Comparison of ENCODE assay signal across 11 cellular contexts in the genomic region with DNA sequence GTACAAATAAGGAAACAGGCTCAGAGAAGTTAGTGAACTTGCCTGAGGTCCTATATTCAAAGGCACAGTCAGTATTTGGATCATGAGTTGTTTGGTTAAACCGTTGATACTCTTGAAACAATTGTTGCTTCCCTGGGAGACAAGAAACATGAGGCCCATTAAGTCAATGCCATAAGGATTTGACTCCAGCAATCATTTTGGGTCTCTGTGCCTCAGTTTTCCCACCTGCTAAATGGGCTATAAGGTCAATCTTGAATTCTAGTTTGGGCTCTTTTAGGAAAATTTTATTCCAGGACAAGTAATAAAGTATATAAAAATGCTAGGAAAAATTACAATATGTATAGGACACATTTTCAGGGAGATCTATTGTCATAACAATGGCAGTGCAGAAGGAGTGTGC.
"Had no signal": no experiment of that assay in that cellular context is flagged by ENCODE, and none has a peak within 500 bp of the region (broad histone marks: within the 10 kb centered on the region; RNA-seq: fewer than 3 reads in every experiment).

No MANE protein-coding gene starts in this region.

- H3K4me2 ChIP-seq: GM23338 had no signal

- H3K9me3 ChIP-seq: HAP-1 had no signal

- H3K9me3 Mint-ChIP-seq: HFFc6 had no signal

- H3K27ac ChIP-seq: GM23248 had no signal

- FAIRE-seq: H1, H54 had no signal

- H3K4me3 ChIP-seq: GM23248, GM23338, HAP-1 had no signal

- ATAC-seq: GM23338, HCT116 had no signal

- H3K4me1 Mint-ChIP-seq: GM23338, H9 had no signal

- H3K36me3 ChIP-seq: HAP-1 had no signal

- H3K9ac ChIP-seq: GM23248 had no signal

- H3K4me3 Mint-ChIP-seq: GM23338, H9, HFFc6 had no signal

- H3K27ac Mint-ChIP-seq: GM23338, H9, HFFc6 had no signal

- DNase-seq: GM23248, GOT3, H7, H9, HCEC 1CT, HFFc6 had no signal

- H3K4me1 ChIP-seq: HAP-1 had no signal

- H2AFZ ChIP-seq: GM23248, GM23338 had no signal
